Comparison of ENCODE assay signal across 19 cellular contexts in genomic region chr16:16015849-16016248, GRCh38.
DNase-seq lines count a peak whose midpoint lies in the region; ATAC-seq and TF ChIP-seq lines count a peak whose summit lies in the region.
"Had no signal": no experiment of that assay in that cellular context is flagged by ENCODE, and none has a peak within 500 bp of the region (broad histone marks: within the 10 kb centered on the region; RNA-seq: fewer than 3 reads in every experiment).

No MANE protein-coding gene starts in this region.

- H3K27me3 ChIP-seq in BLaER1 (no peaks in the 10 kb centered on the region), sigmoid colon (no peaks in the 10 kb centered on the region)
- no peaks in the 10 kb centered on the region for H3K27me3 ChIP-seq in CD8-positive, alpha-beta T cell (ENCODE audit: insufficient read depth, low read length)

- H3K27me3 Mint-ChIP-seq in activated T-helper 17 cell treated with anti-CD3 and anti-CD28 coated beads, Interleukin-2, amount 50 U/mL, for 72 hours: no peaks in the 10 kb centered on the region
- no peaks in the 10 kb centered on the region for H3K27me3 Mint-ChIP-seq in CD8-positive, alpha-beta T cell (ENCODE audit: low read depth)
- H3K27me3 Mint-ChIP-seq: activated naive CD4-positive, alpha-beta T cell treated with anti-CD3 and anti-CD28 coated beads, Interleukin-2, amount 10 ng/mL, durations not matched to agents 7 days and 5 days; B cell; central memory CD8-positive, alpha-beta T cell had no signal

- H3K4me2 ChIP-seq in BLaER1: peak overlapping the region; percentile 78

- peak overlapping the region; percentile 78 for H3K27ac ChIP-seq in BLaER1
- no peak overlapping the region for H3K27ac ChIP-seq in HEK293 (ENCODE audit: extremely low read depth, low read depth, low read length)
- peak overlapping the region; percentile 64 to 91 (median 74) for H3K27ac ChIP-seq in sigmoid colon
- H3K27ac ChIP-seq in CD8-positive, alpha-beta T cell (ENCODE audit: low read depth, low read length): no peak overlapping the region
- H3K27ac ChIP-seq: epithelial cell of prostate had no signal

- H3K36me3 Mint-ChIP-seq in activated T-helper 17 cell treated with anti-CD3 and anti-CD28 coated beads, Interleukin-2, amount 50 U/mL, for 72 hours (ENCODE audit: low read depth): peaks cover 100% of the 10 kb centered on the region
- peaks cover 85% of the 10 kb centered on the region for H3K36me3 Mint-ChIP-seq in CD8-positive, alpha-beta T cell

- CTCF ChIA-PET in HEK293 (lab: Yijun Ruan, JAX): no interaction called here
- CTCF ChIA-PET in CD8-positive, alpha-beta T cell (lab: Charles Lee): no interaction called here

- WGBS in sigmoid colon, 2 donors: 73 to 94% methylated on average over 8 of the region's 8 CpGs

- H3K9ac ChIP-seq in BLaER1: peak overlapping the region; percentile 57; the same call in 1 of the 2 replicates

- TF ChIP-seq CTCF in HEK293 (tag by site-specific recombination; IDR thresholded peaks at IDR 0.05): no peak
- no peak for TF ChIP-seq CTCF in sigmoid colon (IDR thresholded peaks at IDR 0.05)
- TF ChIP-seq CTCF in CD8-positive, alpha-beta T cell (IDR thresholded peaks at IDR 0.05): no peak

- no peak for TF ChIP-seq POLR2A in sigmoid colon (IDR thresholded peaks at IDR 0.05)

- DNase-seq in sigmoid colon (no peak), left colon (no peak)
- no peak for DNase-seq in stimulated activated naive CD4-positive, alpha-beta T cell (lab: John Stamatoyannopoulos, UW)
- DNase-seq in CD8-positive, alpha-beta T cell: no peak
- DNase-seq: activated naive CD4-positive, alpha-beta T cell treated with anti-CD3 and anti-CD28 coated beads, Interleukin-2, amount 10 ng/mL, durations not matched to agents 7 days and 5 days; activated T-cell treated with anti-CD3 and anti-CD28 coated beads, Interleukin-2, amount 50 U/mL, for 1 hour; foreskin melanocyte; hippocampal formation; left ventricle myocardium superior; NCI-H1092 treated with DMSO at 0.1 percent for 48 hours; NCI-H1930; NK-92 treated with Interleukin-12 subunit alpha and Interleukin-12 subunit beta, amount 100 ng/mL, for 24 hours had no signal

- H3K4me1 Mint-ChIP-seq in activated T-helper 17 cell treated with anti-CD3 and anti-CD28 coated beads, Interleukin-2, amount 50 U/mL, for 72 hours: peaks cover 19% of the 10 kb centered on the region
- H3K4me1 Mint-ChIP-seq in CD8-positive, alpha-beta T cell (ENCODE audit: low read depth): peaks cover 2% of the 10 kb centered on the region

- no peak for TF ChIP-seq EP300 in sigmoid colon (IDR thresholded peaks at IDR 0.05)

- no peaks in the 10 kb centered on the region for H3K9me3 ChIP-seq in BLaER1
- H3K9me3 ChIP-seq in HEK293 (ENCODE audit: control insufficient read depth, insufficient read depth, low read depth, low read length): no peaks in the 10 kb centered on the region
- H3K9me3 ChIP-seq in sigmoid colon: no peaks in the 10 kb centered on the region
- no peaks in the 10 kb centered on the region for H3K9me3 ChIP-seq in CD8-positive, alpha-beta T cell (ENCODE audit: low read length)

- H3K9me3 Mint-ChIP-seq in activated T-helper 17 cell treated with anti-CD3 and anti-CD28 coated beads, Interleukin-2, amount 50 U/mL, for 72 hours: no peaks in the 10 kb centered on the region
- H3K9me3 Mint-ChIP-seq in CD8-positive, alpha-beta T cell: no peaks in the 10 kb centered on the region
- H3K9me3 Mint-ChIP-seq: activated naive CD4-positive, alpha-beta T cell treated with anti-CD3 and anti-CD28 coated beads, Interleukin-2, amount 10 ng/mL, durations not matched to agents 7 days and 5 days; central memory CD8-positive, alpha-beta T cell; neural crest cell had no signal

- H3K4me3 ChIP-seq in BLaER1: no peak overlapping the region
- H3K4me3 ChIP-seq in HEK293 (ENCODE audit: low read depth, low read length): no peak overlapping the region
- H3K4me3 ChIP-seq in sigmoid colon: no peak overlapping the region
- H3K4me3 ChIP-seq in CD8-positive, alpha-beta T cell (ENCODE audit: low read depth, low read length): no peak overlapping the region

- intact Hi-C loops in sigmoid colon (cut with DNase I): no loop called here
- intact Hi-C loops in left colon (cut with DNase I, micrococcal nuclease): no loop called here
- intact Hi-C loops in CD8-positive, alpha-beta T cell (cut with DNase I, micrococcal nuclease): no loop called here

- ATAC-seq in activated T-helper 17 cell treated with anti-CD3 and anti-CD28 coated beads, Interleukin-2, amount 50 U/mL, for 72 hours (replicated peaks): no peak
- ATAC-seq in left colon: no peak
- ATAC-seq in CD8-positive, alpha-beta T cell: no peak
- ATAC-seq: left ventricle myocardium superior had no signal

- H3K4me3 Mint-ChIP-seq in activated T-helper 17 cell treated with anti-CD3 and anti-CD28 coated beads, Interleukin-2, amount 50 U/mL, for 72 hours: no peak overlapping the region
- no peak overlapping the region for H3K4me3 Mint-ChIP-seq in CD8-positive, alpha-beta T cell
- H3K4me3 Mint-ChIP-seq: activated naive CD4-positive, alpha-beta T cell treated with anti-CD3 and anti-CD28 coated beads, Interleukin-2, amount 10 ng/mL, durations not matched to agents 7 days and 5 days; B cell; central memory CD8-positive, alpha-beta T cell; neural crest cell had no signal

- H3K36me3 ChIP-seq in BLaER1: peaks cover 75% of the 10 kb centered on the region
- H3K36me3 ChIP-seq in HEK293 (ENCODE audit: control insufficient read depth in 2 of 2, insufficient read depth in 1 of 2, low read length in 2 of 2): peaks cover 3 to 51% of the 10 kb centered on the region in 2 experiments; a peak in 2 of 3 replicates
- peaks cover 0 to 54% (median 19%) of the 10 kb centered on the region in 4 donors for H3K36me3 ChIP-seq in sigmoid colon
- peaks cover 34% of the 10 kb centered on the region for H3K36me3 ChIP-seq in CD8-positive, alpha-beta T cell (ENCODE audit: insufficient read depth, low read length)

- POLR2A ChIA-PET in HEK293 (lab: Yijun Ruan, JAX): no interaction called here
- POLR2A ChIA-PET in CD8-positive, alpha-beta T cell (lab: Charles Lee): no interaction called here

- peaks cover 10% of the 10 kb centered on the region for H4K20me1 ChIP-seq in BLaER1

- H3K27ac Mint-ChIP-seq in activated T-helper 17 cell treated with anti-CD3 and anti-CD28 coated beads, Interleukin-2, amount 50 U/mL, for 72 hours: peak overlapping the region; percentile 78
- H3K27ac Mint-ChIP-seq in CD8-positive, alpha-beta T cell: no peak overlapping the region
- H3K27ac Mint-ChIP-seq: B cell had no signal

- H3K4me1 ChIP-seq in BLaER1: peaks cover 90% of the 10 kb centered on the region
- H3K4me1 ChIP-seq in HEK293 (ENCODE audit: control insufficient read depth, insufficient read depth, low read length): no peaks in the 10 kb centered on the region; the same call in 1 of the 2 replicates
- H3K4me1 ChIP-seq in sigmoid colon: peaks cover 0 to 37% (median 17%) of the 10 kb centered on the region in 4 donors
- no peaks in the 10 kb centered on the region for H3K4me1 ChIP-seq in CD8-positive, alpha-beta T cell (ENCODE audit: insufficient read depth, low read length)

TF ChIP-seq in HEK293, 187 proteins besides CTCF, POLR2A, EP300 and RAD21:
- TF ChIP-seq SP2 (tag by site-specific recombination; IDR thresholded peaks at IDR 0.05) (no peak), ZIC2 (tag by site-specific recombination; IDR thresholded peaks at IDR 0.05) (peak; percentile 47; the same call in 1 of the 2 replicates)
TF ChIP-seq in HEK293: peak in this region for 1.

Comparison
In these comparisons a context has a peak if more than half of its experiments do, and no peak if none do; other contexts are left out.
1. H3K27ac ChIP-seq: peak in BLaER1 (single experiment) and sigmoid colon (4 of 4); none in HEK293 (single experiment) and CD8-positive, alpha-beta T cell (single experiment).